In genomic region chr17:81794509-81794908, GRCh38 we compare ENCODE assay signal across 15 cellular contexts. TPM values are rescaled to one million over a fixed set of nuclear protein-coding genes. Genes with fewer than 3 reads are reported as not detected.
DNase-seq lines count a peak whose midpoint lies in the region; ATAC-seq, FAIRE-seq and TF ChIP-seq lines count a peak whose summit lies in the region.
"Had no signal": no experiment of that assay in that cellular context is flagged by ENCODE, and none has a peak within 500 bp of the region (broad histone marks: within the 10 kb centered on the region; RNA-seq: fewer than 3 reads in every experiment).

No MANE protein-coding gene starts in this region.

- WGBS in K562 (ENCODE audit: insufficient coverage, low coverage, missing lambda C conversion rate): 22% methylated on average over 8 of the region's 8 CpGs

- TF ChIP-seq RAD21 in K562 (CRISPR knock-in tag; conservative IDR thresholded peaks at IDR 0.05 in 1 of 2, IDR thresholded peaks at IDR 0.05 in 1 of 2): no peak

- no peaks in the 10 kb centered on the region for H4K20me1 ChIP-seq in K562 (replicated peaks; ENCODE audit: control insufficient read depth, insufficient read depth, low read length)

- no peaks in the 10 kb centered on the region for H3K9me3 Mint-ChIP-seq in CD8-positive, alpha-beta T cell
- H3K9me3 Mint-ChIP-seq: activated T-helper 17 cell treated with anti-CD3 and anti-CD28 coated beads, Interleukin-2, amount 50 U/mL, for 72 hours had no signal

- ATAC-seq in K562 (peak; percentile 96), mucosa of descending colon (peak; percentile 99), HG02938 (IDR thresholded peaks at IDR 0.05; ENCODE audit: unreplicated experiment) (no peak), HG03565 (IDR thresholded peaks at IDR 0.05; ENCODE audit: unreplicated experiment) (no peak)
- ATAC-seq in CD8-positive, alpha-beta T cell: no peak
- ATAC-seq: activated T-helper 17 cell treated with anti-CD3 and anti-CD28 coated beads, Interleukin-2, amount 50 U/mL, for 72 hours; gastroesophageal sphincter had no signal

- no peaks in the 10 kb centered on the region for H3K9me3 ChIP-seq in K562 (replicated peaks; ENCODE audit: control insufficient read depth, insufficient read depth, low read depth, low read length)
- H3K9me3 ChIP-seq in mucosa of descending colon: no peaks in the 10 kb centered on the region
- no peaks in the 10 kb centered on the region for H3K9me3 ChIP-seq in CD8-positive, alpha-beta T cell (ENCODE audit: low read length)
- H3K9me3 ChIP-seq: gastroesophageal sphincter had no signal

- POLR2A ChIA-PET in K562 (lab: Yijun Ruan, JAX): interaction anchor here (0.6 to 1.2 kb wide), 5 partner anchors 10 to 119 kb away, joined by 3 to 7 read pairs (median 4); no protein-coding TSS in a partner anchor
- POLR2A ChIA-PET in CD8-positive, alpha-beta T cell (lab: Charles Lee): no interaction called here

- TF ChIP-seq CTCF in K562 (IDR thresholded peaks at IDR 0.05 in 2 of 3, conservative IDR thresholded peaks at IDR 0.05 in 1 of 3; ENCODE audit: insufficient read depth in 2 of 3, low read depth in 1 of 3, low read length in 3 of 3) (no peak), mucosa of descending colon (IDR thresholded peaks at IDR 0.05) (no peak)
- TF ChIP-seq CTCF in CD8-positive, alpha-beta T cell (IDR thresholded peaks at IDR 0.05): no peak

- H3K27ac ChIP-seq in K562 (ENCODE audit: extremely low read depth, low read depth, low read length): no peak overlapping the region
- H3K27ac ChIP-seq in CD8-positive, alpha-beta T cell (ENCODE audit: low read depth, low read length): no peak overlapping the region
- H3K27ac ChIP-seq: C4-2B, gastroesophageal sphincter had no signal

- intact Hi-C loops in K562 (cut with micrococcal nuclease) (no loop called here), mucosa of descending colon (cut with DNase I, micrococcal nuclease) (no loop called here)
- intact Hi-C loops in CD8-positive, alpha-beta T cell (cut with DNase I, micrococcal nuclease): no loop called here

- no peak overlapping the region for H3K4me3 Mint-ChIP-seq in CD8-positive, alpha-beta T cell
- H3K4me3 Mint-ChIP-seq: activated T-helper 17 cell treated with anti-CD3 and anti-CD28 coated beads, Interleukin-2, amount 50 U/mL, for 72 hours; nephron had no signal

- H3K4me3 ChIP-seq in K562 (no peak overlapping the region), mucosa of descending colon (no peak overlapping the region)
- H3K4me3 ChIP-seq in CD8-positive, alpha-beta T cell (ENCODE audit: low read depth, low read length): no peak overlapping the region
- H3K4me3 ChIP-seq: gastroesophageal sphincter had no signal

- H3K9ac ChIP-seq in K562 (ENCODE audit: insufficient read depth in 1 of 2, low read depth in 2 of 2, low read length in 2 of 2): peak overlapping the region in 1 of 2 experiments; percentile 77; a peak in 2 of 4 replicates

- H3K9me1 ChIP-seq in K562 (ENCODE audit: control insufficient read depth, insufficient read depth, low read length): peaks cover 5% of the 10 kb centered on the region

- no peak for TF ChIP-seq POLR2A in K562 (conservative IDR thresholded peaks at IDR 0.05)

- no peak overlapping the region for H3K4me2 ChIP-seq in K562 (ENCODE audit: insufficient read depth, low read length)

- FAIRE-seq in K562 (lab: Jason Lieb, UNC): no peak

- BruUV-seq in K562 (replicated peaks; lab: Mats Ljungman, UMichigan): no TSS peak

- DNase-seq in COLO668 (lab: John Stamatoyannopoulos, UW; ENCODE audit: unreplicated experiment) (peak; percentile 15), MV-4-11 (lab: John Stamatoyannopoulos, UW) (peak; percentile 64), K562 (ENCODE audit: extremely low read depth in 1 of 4, low spot score in 3 of 4) (peak in 2 of 4 experiments; percentile 29 to 61), mucosa of descending colon (peak; percentile 54 to 69 (median 60)), midbrain (lab: John Stamatoyannopoulos, UW) (no peak)
- DNase-seq in CD8-positive, alpha-beta T cell: no peak
- DNase-seq: activated CD4-positive, alpha-beta T cell treated with anti-CD3 and anti-CD28 coated beads, Interleukin-2, amount 50 U/mL, for 1 hour; NCI-H1436 had no signal

- CTCF ChIA-PET in K562 (lab: Yijun Ruan, JAX; ENCODE audit: low intra/inter-chr PET ratio): no interaction called here
- CTCF ChIA-PET in CD8-positive, alpha-beta T cell (lab: Charles Lee): no interaction called here

- H3K79me2 ChIP-seq in K562 (ENCODE audit: control insufficient read depth, insufficient read depth, low read length): no peaks in the 10 kb centered on the region

- TF ChIP-seq EP300 in K562 (IDR thresholded peaks at IDR 0.05; ENCODE audit: low read length): no peak

- H3K27me3 ChIP-seq in K562 (ENCODE audit: control insufficient read depth in 2 of 2, insufficient read depth in 2 of 2, low read length in 2 of 2): no peaks in the 10 kb centered on the region
- no peaks in the 10 kb centered on the region for H3K27me3 ChIP-seq in CD8-positive, alpha-beta T cell (ENCODE audit: insufficient read depth, low read length)

- H3K27me3 Mint-ChIP-seq in CD8-positive, alpha-beta T cell (ENCODE audit: low read depth): no peaks in the 10 kb centered on the region
- H3K27me3 Mint-ChIP-seq: activated T-helper 17 cell treated with anti-CD3 and anti-CD28 coated beads, Interleukin-2, amount 50 U/mL, for 72 hours had no signal

- no peak overlapping the region for H3K27ac Mint-ChIP-seq in CD8-positive, alpha-beta T cell
- H3K27ac Mint-ChIP-seq: activated T-helper 17 cell treated with anti-CD3 and anti-CD28 coated beads, Interleukin-2, amount 50 U/mL, for 72 hours; nephron had no signal

- in situ Hi-C loops in K562 (cut with MboI): no loop called here

- H3K36me3 ChIP-seq in K562 (ENCODE audit: control insufficient read depth, insufficient read depth, low read length) (no peaks in the 10 kb centered on the region; the same call in 2 of the 3 replicates), mucosa of descending colon (ENCODE audit: low read depth) (no peaks in the 10 kb centered on the region)
- H3K36me3 ChIP-seq in CD8-positive, alpha-beta T cell (ENCODE audit: insufficient read depth, low read length): no peaks in the 10 kb centered on the region
- H3K36me3 ChIP-seq: gastroesophageal sphincter had no signal

- H2AFZ ChIP-seq in K562 (ENCODE audit: low read depth, low read length): no peak overlapping the region

- no peaks in the 10 kb centered on the region for H3K36me3 Mint-ChIP-seq in CD8-positive, alpha-beta T cell

- no peaks in the 10 kb centered on the region for H3K4me1 Mint-ChIP-seq in CD8-positive, alpha-beta T cell (ENCODE audit: low read depth)
- H3K4me1 Mint-ChIP-seq: activated T-helper 17 cell treated with anti-CD3 and anti-CD28 coated beads, Interleukin-2, amount 50 U/mL, for 72 hours; nephron had no signal

- H3K4me1 ChIP-seq in K562 (replicated peaks in 1 of 2; ENCODE audit: control insufficient read depth in 2 of 2, insufficient read depth in 2 of 2, low read length in 2 of 2) (peaks cover 0 to 13% of the 10 kb centered on the region in 2 experiments; a peak in 2 of 5 replicates), mucosa of descending colon (ENCODE audit: low read depth) (no peaks in the 10 kb centered on the region)
- H3K4me1 ChIP-seq in CD8-positive, alpha-beta T cell (ENCODE audit: insufficient read depth, low read length): no peaks in the 10 kb centered on the region
- H3K4me1 ChIP-seq: gastroesophageal sphincter had no signal

RNA-seq across cellular contexts. Expression of gene GCGR, which starts 9.4 kb away (rescaled TPM):
- total RNA-seq in K562 (2011; cell fraction: chromatin; rRNA removed; ENCODE audit: low replicate concordance): not detected in 2 replicates
- not detected in 2 replicates for total RNA-seq in K562 (2011; cell fraction: nucleolus; rRNA removed)
- not detected in 2 replicates for total RNA-seq in K562 (2011; cell fraction: nucleoplasm; rRNA removed)
- total RNA-seq in K562 (2014; rRNA removed): not detected in 2 replicates
- not detected in 2 replicates for total RNA-seq in K562 (2014; rRNA removed; fragmentation: Illumina TruSeq; extraction: Trizol)
- total RNA-seq in K562 (2015; rRNA removed; fragmentation: Illumina TruSeq; extraction: Trizol): not detected in 2 replicates
- not detected in 2 replicates for total RNA-seq in K562 (2021)
- not detected in 2 replicates for polyA plus RNA-seq in K562 (2011; rRNA removed)
- not detected in 2 replicates for polyA plus RNA-seq in K562 (2011; cell fraction: cytosol; rRNA removed)
- not detected in 2 replicates for polyA plus RNA-seq in K562 (2011; cell fraction: nucleus; rRNA removed)
- polyA plus RNA-seq in K562 (2012): not detected in 2 replicates
- polyA plus RNA-seq in K562 (2014; fragmentation: Illumina TruSeq; extraction: Trizol): not detected in 2 replicates
- not detected for polyA plus RNA-seq in K562 (2014; fragmentation: Nextera tagmentation; extraction: Ambion mirVana)
- polyA plus RNA-seq in K562 (2014; rRNA removed): not detected in 2 replicates
- polyA minus RNA-seq in K562 (2011; rRNA and poly(A)+ RNA removed): not detected in 2 replicates
- not detected in 2 replicates for polyA minus RNA-seq in K562 (2011; cell fraction: cytosol; rRNA and poly(A)+ RNA removed)
- not detected in 2 replicates for polyA minus RNA-seq in K562 (2011; cell fraction: nucleus; rRNA and poly(A)+ RNA removed)
- under 1 TPM; 0.22 to 0.98 (median 0.43) TPM for total RNA-seq in mucosa of descending colon
- total RNA-seq in CD8-positive, alpha-beta T cell: not detected
- total RNA-seq: kidney epithelial cell had no signal

RNA-seq across cellular contexts. Expression of gene MCRIP1, which starts 38.6 kb away (rescaled TPM):
- 12.2 and 29.2 TPM in 2 replicates for total RNA-seq in K562 (2011; cell fraction: chromatin; rRNA removed; ENCODE audit: low replicate concordance)
- total RNA-seq in K562 (2011; cell fraction: nucleolus; rRNA removed): 23.2 and 24.1 TPM in 2 replicates
- 15.3 and 17.0 TPM in 2 replicates for total RNA-seq in K562 (2011; cell fraction: nucleoplasm; rRNA removed)
- total RNA-seq in K562 (2014; rRNA removed) (35.8 and 45.4 TPM in 2 replicates), K562 (2014; rRNA removed; fragmentation: Illumina TruSeq; extraction: Trizol) (1.5 and 1.7 TPM in 2 replicates), K562 (2015; rRNA removed; fragmentation: Illumina TruSeq; extraction: Trizol) (21.5 and 25.4 TPM in 2 replicates), K562 (2021) (32.8 and 36.0 TPM in 2 replicates), mucosa of descending colon (10 to 100 TPM; 21.2 to 80.2 (median 38.7) TPM)
- polyA plus RNA-seq in K562 (2011; rRNA removed) (9.7 and 14.8 TPM in 2 replicates), K562 (2014; fragmentation: Illumina TruSeq; extraction: Trizol) (6.6 and 24.6 TPM in 2 replicates), K562 (2014; fragmentation: Nextera tagmentation; extraction: Ambion mirVana) (1 to 10 TPM in 1 of 2 experiments, under 1 TPM in 1; 0.39 to 1.4 TPM), K562 (2014; rRNA removed) (24.0 and 35.5 TPM in 2 replicates)
- 25.9 and 79.2 TPM in 2 replicates for polyA plus RNA-seq in K562 (2011; cell fraction: cytosol; rRNA removed)
- polyA plus RNA-seq in K562 (2011; cell fraction: nucleus; rRNA removed): 19.1 and 36.8 TPM in 2 replicates
- polyA plus RNA-seq in K562 (2012): 21.3 and 72.4 TPM in 2 replicates
- polyA minus RNA-seq in K562 (2011; rRNA and poly(A)+ RNA removed): 2.3 and 3.0 TPM in 2 replicates
- polyA minus RNA-seq in K562 (2011; cell fraction: cytosol; rRNA and poly(A)+ RNA removed): 14.8 and 15.9 TPM in 2 replicates
- 3.0 and 4.7 TPM in 2 replicates for polyA minus RNA-seq in K562 (2011; cell fraction: nucleus; rRNA and poly(A)+ RNA removed)
- total RNA-seq in CD8-positive, alpha-beta T cell: 10 to 100 TPM; 32.2 to 34.0 TPM

RNA-seq across cellular contexts. Expression of gene PPP1R27, which starts 40.3 kb away (rescaled TPM):
- 0.65 TPM in 1 of 2 replicates, not detected in the other for total RNA-seq in K562 (2011; cell fraction: chromatin; rRNA removed; ENCODE audit: low replicate concordance)
- total RNA-seq in K562 (2011; cell fraction: nucleolus; rRNA removed): 2.4 and 3.2 TPM in 2 replicates
- 0.81 and 0.99 TPM in 2 replicates for total RNA-seq in K562 (2011; cell fraction: nucleoplasm; rRNA removed)
- total RNA-seq in K562 (2014; rRNA removed) (6.2 and 6.9 TPM in 2 replicates), K562 (2014; rRNA removed; fragmentation: Illumina TruSeq; extraction: Trizol) (0.26 and 0.29 TPM in 2 replicates), K562 (2015; rRNA removed; fragmentation: Illumina TruSeq; extraction: Trizol) (0.47 and 0.68 TPM in 2 replicates), K562 (2021) (2.1 and 2.3 TPM in 2 replicates), mucosa of descending colon (under 1 TPM in 2 of 3 donors, not detected in 1; 0.52 to 0.84 TPM)
- polyA plus RNA-seq in K562 (2011; rRNA removed) (1.2 and 1.5 TPM in 2 replicates), K562 (2014; fragmentation: Illumina TruSeq; extraction: Trizol) (0.95 and 2.1 TPM in 2 replicates), K562 (2014; fragmentation: Nextera tagmentation; extraction: Ambion mirVana) (not detected), K562 (2014; rRNA removed) (4.2 and 5.2 TPM in 2 replicates)
- 1.9 and 10.6 TPM in 2 replicates for polyA plus RNA-seq in K562 (2011; cell fraction: cytosol; rRNA removed)
- 0.65 and 2.8 TPM in 2 replicates for polyA plus RNA-seq in K562 (2011; cell fraction: nucleus; rRNA removed)
- polyA plus RNA-seq in K562 (2012): 0.32 and 2.5 TPM in 2 replicates
- polyA minus RNA-seq in K562 (2011; rRNA and poly(A)+ RNA removed): 1.6 TPM in 1 of 2 replicates, not detected in the other
- polyA minus RNA-seq in K562 (2011; cell fraction: cytosol; rRNA and poly(A)+ RNA removed): 2.7 TPM in 1 of 2 replicates, not detected in the other
- 0.40 TPM in 1 of 2 replicates, not detected in the other for polyA minus RNA-seq in K562 (2011; cell fraction: nucleus; rRNA and poly(A)+ RNA removed)
- not detected for total RNA-seq in CD8-positive, alpha-beta T cell
- total RNA-seq: activated T-helper 17 cell treated with anti-CD3 and anti-CD28 coated beads, Interleukin-2, amount 50 U/mL, for 72 hours; gastroesophageal sphincter had no signal

Comparison
In these comparisons a context has a peak if more than half of its experiments do, and no peak if none do; other contexts are left out.
1. DNase-seq: peak in COLO668 (single experiment), MV-4-11 (single experiment) and mucosa of descending colon (3 of 3); none in CD8-positive, alpha-beta T cell (0 of 7) and midbrain (single experiment).
2. ATAC-seq: peak in K562 (single experiment) and mucosa of descending colon (single experiment); none in HG02938 (single experiment), HG03565 (single experiment) and CD8-positive, alpha-beta T cell (single experiment).